Comparison of ENCODE assay signal across 15 cellular contexts in the genomic region with DNA sequence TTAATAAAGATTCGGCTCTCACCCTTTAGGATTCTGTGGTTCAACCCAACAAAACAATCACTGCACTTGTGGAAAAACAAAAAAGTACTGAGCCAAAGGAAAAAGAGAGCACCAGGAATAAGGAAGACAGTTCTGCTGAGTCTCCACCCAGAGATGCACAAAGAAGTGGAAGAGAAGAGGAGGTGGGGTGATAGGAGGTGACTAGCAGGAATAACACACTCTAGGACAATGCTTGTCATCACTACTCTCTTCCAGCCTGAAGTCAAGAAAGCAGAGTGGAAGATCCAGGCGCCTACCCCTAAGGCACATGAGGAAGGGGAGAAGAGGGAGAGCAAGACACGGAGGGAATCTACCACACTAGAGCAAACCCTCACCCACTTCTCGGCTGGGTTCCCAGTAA. TPM values are rescaled to one million over a fixed set of nuclear protein-coding genes. Genes with fewer than 3 reads are reported as not detected.
DNase-seq lines count a peak whose midpoint lies in the region; ATAC-seq, FAIRE-seq and TF ChIP-seq lines count a peak whose summit lies in the region.
"Had no signal": no experiment of that assay in that cellular context is flagged by ENCODE, and none has a peak within 500 bp of the region (broad histone marks: within the 10 kb centered on the region; RNA-seq: fewer than 3 reads in every experiment).

No MANE protein-coding gene starts in this region.

- FAIRE-seq in astrocyte (lab: Jason Lieb, UNC) (no peak), pancreas (lab: Jason Lieb, UNC) (no peak)

- peak overlapping the region; percentile 83 for H3K4me2 ChIP-seq in astrocyte (ENCODE audit: low read length)
- H3K4me2 ChIP-seq: BLaER1 treated with 17β-estradiol and CSF1 and Interleukin-3, amounts not matched to agents 10 nM and 100 nM had no signal

- H3K36me3 Mint-ChIP-seq in astrocyte (ENCODE audit: low read depth, unreplicated experiment) = no peaks in the 10 kb centered on the region
- H3K36me3 Mint-ChIP-seq in endodermal cell (ENCODE audit: low read depth) = no peaks in the 10 kb centered on the region

- H2AFZ ChIP-seq in astrocyte (ENCODE audit: low read depth, low read length) = no peak overlapping the region

- no peak overlapping the region for H3K9ac ChIP-seq in astrocyte (ENCODE audit: low read length)
- no peak overlapping the region for H3K9ac ChIP-seq in endodermal cell (ENCODE audit: extremely low read depth, low read length, poor library complexity, severe bottlenecking)
- H3K9ac ChIP-seq: BLaER1 treated with 17β-estradiol and CSF1 and Interleukin-3, amounts not matched to agents 10 nM and 100 nM had no signal

- H3K27me3 Mint-ChIP-seq in astrocyte (ENCODE audit: low read depth, unreplicated experiment) = peaks cover 18% of the 10 kb centered on the region
- H3K27me3 Mint-ChIP-seq in endodermal cell (ENCODE audit: insufficient read depth) = peaks cover 67% of the 10 kb centered on the region

- peak overlapping the region; percentile 55 for H3K4me3 ChIP-seq in astrocyte (ENCODE audit: insufficient read depth, low read depth, low read length)
- H3K4me3 ChIP-seq in kidney epithelial cell (ENCODE audit: low read depth, low read length) = peak overlapping the region; percentile 52
- peak overlapping the region; percentile 20 for H3K4me3 ChIP-seq in skeletal muscle cell (ENCODE audit: low read depth, low read length)
- H3K4me3 ChIP-seq in endodermal cell (ENCODE audit: low read length) = no peak overlapping the region
- H3K4me3 ChIP-seq in pancreas = no peak overlapping the region
- H3K4me3 ChIP-seq: BLaER1 treated with 17β-estradiol and CSF1 and Interleukin-3, amounts not matched to agents 10 nM and 100 nM had no signal

- peak; percentile 36 for DNase-seq in AG08395 (ENCODE audit: low spot score)
- no peak for DNase-seq in astrocyte (ENCODE audit: low read depth)
- no peak for DNase-seq in kidney epithelial cell (ENCODE audit: low read depth)
- DNase-seq in skeletal muscle cell (ENCODE audit: low read depth) = no peak
- no peak for DNase-seq in RPMI8226
- no peak for DNase-seq in endodermal cell
- DNase-seq in midbrain (lab: John Stamatoyannopoulos, UW) = no peak
- no peak for DNase-seq in pancreas
- DNase-seq: activated CD4-positive, alpha-beta T cell treated with anti-CD3 and anti-CD28 coated beads, Interleukin-2, amount 50 U/mL, for 4 hours; activated effector memory CD4-positive, alpha-beta T cell treated with anti-CD3 and anti-CD28 coated beads, Interleukin-2, amount 50 U/mL, for 16 hours; gastrocnemius medialis; left cardiac atrium; NCI-H2171; OCI-M1 had no signal

- H3K4me1 ChIP-seq in astrocyte (ENCODE audit: insufficient read depth, low read length) (peaks cover 14% of the 10 kb centered on the region), endodermal cell (ENCODE audit: control insufficient read depth, insufficient read depth, low read length) (no peaks in the 10 kb centered on the region), pancreas (no peaks in the 10 kb centered on the region)

- no peak for TF ChIP-seq CTCF in astrocyte (IDR thresholded peaks at IDR 0.05; ENCODE audit: insufficient read depth, low read depth, low read length)
- no peak for TF ChIP-seq CTCF in kidney epithelial cell (IDR thresholded peaks at IDR 0.05; ENCODE audit: insufficient read depth, low read length, poor library complexity, severe bottlenecking)
- TF ChIP-seq CTCF in endodermal cell (conservative IDR thresholded peaks at IDR 0.05) = no peak
- TF ChIP-seq CTCF in pancreas (IDR thresholded peaks at IDR 0.05) = no peak

- H3K9me3 ChIP-seq in astrocyte (ENCODE audit: insufficient read depth, low read depth, low read length) = no peaks in the 10 kb centered on the region
- no peaks in the 10 kb centered on the region for H3K9me3 ChIP-seq in endodermal cell (ENCODE audit: control insufficient read depth, low read length)
- H3K9me3 ChIP-seq in pancreas = no peaks in the 10 kb centered on the region
- H3K9me3 ChIP-seq: gastrocnemius medialis had no signal

- H3K9me3 Mint-ChIP-seq in astrocyte (ENCODE audit: unreplicated experiment) = no peaks in the 10 kb centered on the region
- H3K9me3 Mint-ChIP-seq in endodermal cell = no peaks in the 10 kb centered on the region

- H3K79me2 ChIP-seq in astrocyte (ENCODE audit: insufficient read depth, low read length) = peaks cover 8% of the 10 kb centered on the region

- intact Hi-C loops in pancreas (cut with DNase I) = no loop called here

- H3K27me3 ChIP-seq in astrocyte (ENCODE audit: insufficient read depth, low read length) (peaks cover 9% of the 10 kb centered on the region), kidney epithelial cell (ENCODE audit: control insufficient read depth, insufficient read depth, low read length) (no peaks in the 10 kb centered on the region), endodermal cell (ENCODE audit: control insufficient read depth, insufficient read depth, low read length, poor library complexity, severe bottlenecking) (peaks cover 67% of the 10 kb centered on the region), pancreas (peaks cover 0 to 19% (median 1%) of the 10 kb centered on the region in 4 donors)

- H3K27ac Mint-ChIP-seq in astrocyte (ENCODE audit: unreplicated experiment) (no peak overlapping the region), endodermal cell (no peak overlapping the region)

- H3K4me3 Mint-ChIP-seq in astrocyte (ENCODE audit: unreplicated experiment) (peak overlapping the region; percentile 89), endodermal cell (no peak overlapping the region)

- H3K36me3 ChIP-seq in astrocyte (ENCODE audit: insufficient read depth, low read length) = no peaks in the 10 kb centered on the region
- H3K36me3 ChIP-seq in kidney epithelial cell (ENCODE audit: control insufficient read depth, insufficient read depth, low read length) = no peaks in the 10 kb centered on the region
- no peaks in the 10 kb centered on the region for H3K36me3 ChIP-seq in endodermal cell (ENCODE audit: control insufficient read depth, insufficient read depth, low read length)
- no peaks in the 10 kb centered on the region for H3K36me3 ChIP-seq in pancreas
- H3K36me3 ChIP-seq: BLaER1 treated with 17β-estradiol and CSF1 and Interleukin-3, amounts not matched to agents 10 nM and 100 nM; gastrocnemius medialis had no signal

- H3K27ac ChIP-seq in astrocyte (ENCODE audit: low read depth, low read length) = no peak overlapping the region
- no peak overlapping the region for H3K27ac ChIP-seq in endodermal cell (ENCODE audit: low read depth, low read length)
- H3K27ac ChIP-seq in pancreas = no peak overlapping the region
- H3K27ac ChIP-seq: BLaER1 treated with 17β-estradiol and CSF1 and Interleukin-3, amounts not matched to agents 10 nM and 100 nM had no signal

- H3K4me1 Mint-ChIP-seq in astrocyte (ENCODE audit: low read depth, unreplicated experiment) (peaks cover 30% of the 10 kb centered on the region), endodermal cell (peaks cover 15% of the 10 kb centered on the region)

- WGBS in endodermal cell (ENCODE audit: insufficient coverage in 1 of 2, insufficient read length in 1 of 2), 2 experiments = 89 to 100% methylated on average over 1 to 4 of the region's 4 CpGs
- 46 to 60% methylated on average over 4 of the region's 4 CpGs for WGBS in pancreas, 2 donors

- ATAC-seq in pancreas = no peak

- peaks cover 16% of the 10 kb centered on the region for H4K20me1 ChIP-seq in astrocyte (ENCODE audit: insufficient read depth, low read length)

RNA-seq across cellular contexts. Expression of a gene that starts 1.8 kb away (rescaled TPM):
- 20.7 and 33.0 TPM in 2 replicates for total RNA-seq in astrocyte
- total RNA-seq in kidney epithelial cell = 2.9 and 5.0 TPM in 2 replicates
- 1 to 10 TPM; 2.5 to 3.4 TPM for total RNA-seq in endodermal cell
- 12.4 TPM for polyA plus RNA-seq in endodermal cell (2013, experiment 1 of 2)
- polyA plus RNA-seq in endodermal cell (2013, experiment 2 of 2) = 14.2 TPM
- 10 to 100 TPM in 1 of 6 donors, 1 to 10 TPM in 5; 1.5 to 11.4 (median 4.9) TPM for total RNA-seq in pancreas
- polyA plus RNA-seq in pancreas = 1 to 10 TPM; 1.1 to 1.4 TPM

Comparison
In these comparisons a context has a peak if more than half of its experiments do, and no peak if none do; other contexts are left out.
1. H3K4me3 ChIP-seq: peak in astrocyte (single experiment), kidney epithelial cell (single experiment) and skeletal muscle cell (single experiment); none in endodermal cell (single experiment) and pancreas (0 of 4).